Comparison of ENCODE assay signal across 16 cellular contexts in the genomic region with DNA sequence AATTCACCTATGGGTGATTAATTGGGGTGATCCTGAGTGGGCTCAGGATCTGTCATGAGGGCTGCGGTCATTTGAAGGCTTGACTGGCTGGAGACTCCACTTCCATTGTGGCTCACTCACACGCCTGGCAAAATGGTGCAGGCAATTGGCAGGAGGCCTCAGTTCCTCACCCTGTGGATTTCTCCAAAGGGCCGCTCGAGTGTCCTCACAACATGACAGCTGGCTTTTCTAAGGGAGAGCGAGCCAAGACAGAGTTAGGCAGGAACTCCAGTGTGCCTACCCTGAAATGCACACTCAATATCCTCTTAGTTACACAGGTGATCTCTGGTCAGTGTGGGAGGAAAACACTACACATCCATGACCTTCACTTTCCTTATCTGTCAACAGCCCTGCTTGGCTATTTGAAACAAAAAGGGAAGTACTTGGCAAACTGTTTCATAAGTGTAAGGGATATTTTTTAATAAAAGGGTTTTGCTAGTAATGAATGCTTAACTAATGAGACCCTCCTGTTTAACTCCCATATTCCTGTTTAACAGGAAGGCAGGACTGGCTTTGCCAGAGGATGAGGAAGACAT. TPM values are rescaled to one million over a fixed set of nuclear protein-coding genes. Genes with fewer than 3 reads are reported as not detected.
DNase-seq lines count a peak whose midpoint lies in the region; ATAC-seq, FAIRE-seq and TF ChIP-seq lines count a peak whose summit lies in the region.
"Had no signal": no experiment of that assay in that cellular context is flagged by ENCODE, and none has a peak within 500 bp of the region (broad histone marks: within the 10 kb centered on the region; RNA-seq: fewer than 3 reads in every experiment).

No MANE protein-coding gene starts in this region.

- no peaks in the 10 kb centered on the region for H3K79me2 ChIP-seq in K562 (ENCODE audit: control insufficient read depth, insufficient read depth, low read length)

- H3K9me3 ChIP-seq in K562 (replicated peaks; ENCODE audit: control insufficient read depth, insufficient read depth, low read depth, low read length): no peaks in the 10 kb centered on the region
- no peaks in the 10 kb centered on the region for H3K9me3 ChIP-seq in pancreas
- H3K9me3 ChIP-seq: HAP-1 had no signal

- H3K27me3 ChIP-seq in K562 (ENCODE audit: control insufficient read depth in 2 of 2, insufficient read depth in 2 of 2, low read length in 2 of 2): no peaks in the 10 kb centered on the region
- no peaks in the 10 kb centered on the region for H3K27me3 ChIP-seq in pancreas

- DNase-seq in G401 (ENCODE audit: low spot score) (peak; percentile 39), NB4 (ENCODE audit: low read depth) (peak; percentile 14), K562 (ENCODE audit: extremely low read depth in 1 of 4, low spot score in 3 of 4) (peak in 1 of 4 experiments; percentile 25), pancreas (no peak), RPMI8226 (no peak)
- no peak for DNase-seq in stimulated activated CD4-positive, alpha-beta T cell treated with anti-CD3 and anti-CD28 coated beads, Interleukin-15, amount 100 ng/mL, for 24 hours
- DNase-seq: COR-L47; NCI-H1092; NCI-H2107; NCI-H2227 treated with DMSO at 0.1 percent for 48 hours; NCI-H526; NK-92 treated with Interleukin-12 subunit alpha and Interleukin-12 subunit beta, amount 100 ng/mL, for 24 hours had no signal

- peak overlapping the region; percentile 36; the same call in 1 of the 2 replicates for H3K4me2 ChIP-seq in K562 (ENCODE audit: insufficient read depth, low read length)

- WGBS in K562 (ENCODE audit: insufficient coverage, low coverage, missing lambda C conversion rate): 38% methylated on average over 5 of the region's 5 CpGs
- 57 to 84% methylated on average over 5 of the region's 5 CpGs for WGBS in pancreas, 2 donors

- ATAC-seq in K562: peak; percentile 61
- peak in 3 of 4 donors; percentile 44 to 70 (median 55) for ATAC-seq in pancreas
- ATAC-seq in HG02938 (IDR thresholded peaks at IDR 0.05; ENCODE audit: unreplicated experiment): no peak

- no peak for FAIRE-seq in K562 (lab: Jason Lieb, UNC)
- no peak for FAIRE-seq in pancreas (lab: Jason Lieb, UNC)

- TF ChIP-seq EP300 in K562 (IDR thresholded peaks at IDR 0.05; ENCODE audit: low read length): no peak

- TF ChIP-seq POLR2A in NB4 (IDR thresholded peaks at IDR 0.05; ENCODE audit: extremely low read depth, insufficient read length) (no peak), K562 (conservative IDR thresholded peaks at IDR 0.05) (no peak)

- in situ Hi-C loops in G401 (cut with HindIII; ENCODE audit: low sequenced_read_pairs) (no loop called here), K562 (cut with MboI) (no loop called here)

- intact Hi-C loops in K562 (cut with micrococcal nuclease) (no loop called here), pancreas (cut with DNase I) (no loop called here)

- TF ChIP-seq RAD21 in K562 (CRISPR knock-in tag; conservative IDR thresholded peaks at IDR 0.05 in 1 of 2, IDR thresholded peaks at IDR 0.05 in 1 of 2): no peak

- BruUV-seq in K562 (replicated peaks; lab: Mats Ljungman, UMichigan): no TSS peak

- TF ChIP-seq CTCF in NB4 (IDR thresholded peaks at IDR 0.05; ENCODE audit: low read depth, low read length) (no peak), K562 (IDR thresholded peaks at IDR 0.05 in 2 of 3, conservative IDR thresholded peaks at IDR 0.05 in 1 of 3; ENCODE audit: insufficient read depth in 2 of 3, low read depth in 1 of 3, low read length in 3 of 3) (no peak), pancreas (IDR thresholded peaks at IDR 0.05) (no peak)

- H3K4me3 ChIP-seq in NB4 (ENCODE audit: low read depth, low read length) (no peak overlapping the region), K562 (no peak overlapping the region), pancreas (no peak overlapping the region)
- H3K4me3 ChIP-seq: HAP-1 had no signal

- 0 out of 4 replicates have a peak overlapping the region, but pooled peaks of 1 of the 2 experiments have one; percentile 52 for H3K9ac ChIP-seq in K562 (ENCODE audit: insufficient read depth in 1 of 2, low read depth in 2 of 2, low read length in 2 of 2)

- POLR2A ChIA-PET in K562 (lab: Yijun Ruan, JAX): interaction anchor here (0.6 to 0.7 kb wide), 2 partner anchors 11 to 24 kb away, joined by 3 read pairs; no protein-coding TSS in a partner anchor

- H3K36me3 ChIP-seq in K562 (ENCODE audit: control insufficient read depth, insufficient read depth, low read length) (no peaks in the 10 kb centered on the region), pancreas (no peaks in the 10 kb centered on the region)
- H3K36me3 ChIP-seq: HAP-1 had no signal

- CTCF ChIA-PET in K562 (lab: Yijun Ruan, JAX; ENCODE audit: low intra/inter-chr PET ratio): no interaction called here

- H3K4me1 ChIP-seq in K562 (replicated peaks in 1 of 2; ENCODE audit: control insufficient read depth in 2 of 2, insufficient read depth in 2 of 2, low read length in 2 of 2) (peaks cover 0 to 11% of the 10 kb centered on the region in 2 experiments; a peak in 4 of 5 replicates), pancreas (peaks cover 0 to 3% (median 0%) of the 10 kb centered on the region in 3 donors)
- H3K4me1 ChIP-seq: HAP-1 had no signal

- H2AFZ ChIP-seq in K562 (ENCODE audit: low read depth, low read length): no peak overlapping the region

- no peak overlapping the region for H3K27ac ChIP-seq in K562 (ENCODE audit: extremely low read depth, low read depth, low read length)
- no peak overlapping the region for H3K27ac ChIP-seq in pancreas
- H3K27ac ChIP-seq: C4-2B, RWPE1 had no signal

- H4K20me1 ChIP-seq in K562 (replicated peaks; ENCODE audit: control insufficient read depth, insufficient read depth, low read length): no peaks in the 10 kb centered on the region

- no peaks in the 10 kb centered on the region for H3K9me1 ChIP-seq in K562 (ENCODE audit: control insufficient read depth, insufficient read depth, low read length)

TF ChIP-seq in K562, 482 proteins besides CTCF, POLR2A, EP300 and RAD21 (continues in another document):
- no peak for TF ChIP-seq ZNF184 (CRISPR knock-in tag; IDR thresholded peaks at IDR 0.05)
- TF ChIP-seq NUFIP1 (IDR thresholded peaks at IDR 0.05; ENCODE audit: partially characterized antibody): no peak
- TF ChIP-seq ZNF668 (CRISPR knock-in tag; IDR thresholded peaks at IDR 0.05): no peak
- no peak for TF ChIP-seq GATAD2A (IDR thresholded peaks at IDR 0.05)
- peak; percentile 42; the same call in 1 of the 2 replicates for TF ChIP-seq CTBP1 (IDR thresholded peaks at IDR 0.05; ENCODE audit: borderline replicate concordance)
- 0 out of 4 replicates have a peak, but pooled peaks of 1 of the 2 experiments have one; percentile 28 for TF ChIP-seq FOXK2 (conservative IDR thresholded peaks at IDR 0.05 in 1 of 2, IDR thresholded peaks at IDR 0.05 in 1 of 2; ENCODE audit: low read depth in 2 of 2)
- TF ChIP-seq SNIP1 (IDR thresholded peaks at IDR 0.05; ENCODE audit: low read depth): no peak

RNA-seq across cellular contexts. Expression of gene OSBP2, which starts 25.7 kb away (rescaled TPM):
- 3.0 and 4.4 TPM in 2 replicates for total RNA-seq in G401 (2014; rRNA removed; shearing (Covaris generic))
- total RNA-seq in K562 (2011; cell fraction: chromatin; rRNA removed; ENCODE audit: low replicate concordance): 38.2 and 49.5 TPM in 2 replicates
- total RNA-seq in K562 (2011; cell fraction: nucleolus; rRNA removed): 22.2 and 25.8 TPM in 2 replicates
- 24.9 and 29.2 TPM in 2 replicates for total RNA-seq in K562 (2011; cell fraction: nucleoplasm; rRNA removed)
- total RNA-seq in K562 (2014; rRNA removed): 24.1 and 27.4 TPM in 2 replicates
- 9.8 and 11.4 TPM in 2 replicates for total RNA-seq in K562 (2014; rRNA removed; fragmentation: Illumina TruSeq; extraction: Trizol)
- 13.5 and 14.5 TPM in 2 replicates for total RNA-seq in K562 (2015; rRNA removed; fragmentation: Illumina TruSeq; extraction: Trizol)
- 28.8 and 31.3 TPM in 2 replicates for total RNA-seq in K562 (2021)
- polyA plus RNA-seq in K562 (2011; rRNA removed): 18.5 and 29.5 TPM in 2 replicates
- polyA plus RNA-seq in K562 (2011; cell fraction: cytosol; rRNA removed): 15.5 and 43.5 TPM in 2 replicates
- 18.5 and 38.5 TPM in 2 replicates for polyA plus RNA-seq in K562 (2011; cell fraction: nucleus; rRNA removed)
- 11.3 and 15.6 TPM in 2 replicates for polyA plus RNA-seq in K562 (2012)
- 23.3 and 26.0 TPM in 2 replicates for polyA plus RNA-seq in K562 (2014; fragmentation: Illumina TruSeq; extraction: Trizol)
- polyA plus RNA-seq in K562 (2014; fragmentation: Nextera tagmentation; extraction: Ambion mirVana): under 1 TPM; 0.52 to 0.55 TPM
- polyA plus RNA-seq in K562 (2014; rRNA removed): 21.6 and 23.4 TPM in 2 replicates
- polyA minus RNA-seq in K562 (2011; rRNA and poly(A)+ RNA removed): 16.4 and 28.3 TPM in 2 replicates
- 9.6 and 23.8 TPM in 2 replicates for polyA minus RNA-seq in K562 (2011; cell fraction: cytosol; rRNA and poly(A)+ RNA removed)
- polyA minus RNA-seq in K562 (2011; cell fraction: nucleus; rRNA and poly(A)+ RNA removed): 14.6 and 17.6 TPM in 2 replicates
- 1 to 10 TPM; 2.3 to 3.3 (median 2.6) TPM for total RNA-seq in pancreas
- polyA plus RNA-seq in pancreas: 1 to 10 TPM; 1.9 to 2.9 TPM

RNA-seq across cellular contexts. Expression of gene DUSP18, which starts 52.7 kb away (rescaled TPM):
- 4.5 and 5.1 TPM in 2 replicates for total RNA-seq in G401 (2014; rRNA removed; shearing (Covaris generic))
- total RNA-seq in K562 (2011; cell fraction: chromatin; rRNA removed; ENCODE audit: low replicate concordance): 6.0 and 6.8 TPM in 2 replicates
- 5.1 and 6.8 TPM in 2 replicates for total RNA-seq in K562 (2011; cell fraction: nucleolus; rRNA removed)
- 4.5 and 6.7 TPM in 2 replicates for total RNA-seq in K562 (2011; cell fraction: nucleoplasm; rRNA removed)
- total RNA-seq in K562 (2014; rRNA removed): 1.00 and 2.4 TPM in 2 replicates
- total RNA-seq in K562 (2014; rRNA removed; fragmentation: Illumina TruSeq; extraction: Trizol): 1.3 and 1.5 TPM in 2 replicates
- 1.5 and 1.7 TPM in 2 replicates for total RNA-seq in K562 (2015; rRNA removed; fragmentation: Illumina TruSeq; extraction: Trizol)
- total RNA-seq in K562 (2021): 2.0 and 2.6 TPM in 2 replicates
- 3.7 and 4.4 TPM in 2 replicates for polyA plus RNA-seq in K562 (2011; rRNA removed)
- 6.9 and 8.2 TPM in 2 replicates for polyA plus RNA-seq in K562 (2011; cell fraction: cytosol; rRNA removed)
- 3.4 and 3.8 TPM in 2 replicates for polyA plus RNA-seq in K562 (2011; cell fraction: nucleus; rRNA removed)
- 1.6 and 2.5 TPM in 2 replicates for polyA plus RNA-seq in K562 (2012)
- polyA plus RNA-seq in K562 (2014; fragmentation: Illumina TruSeq; extraction: Trizol): 1.7 and 2.0 TPM in 2 replicates
- polyA plus RNA-seq in K562 (2014; fragmentation: Nextera tagmentation; extraction: Ambion mirVana): 1 to 10 TPM; 1.1 to 1.3 TPM
- 1.2 and 3.1 TPM in 2 replicates for polyA plus RNA-seq in K562 (2014; rRNA removed)
- 3.0 and 4.3 TPM in 2 replicates for polyA minus RNA-seq in K562 (2011; rRNA and poly(A)+ RNA removed)
- polyA minus RNA-seq in K562 (2011; cell fraction: cytosol; rRNA and poly(A)+ RNA removed): 1.4 and 3.4 TPM in 2 replicates
- 2.0 and 3.2 TPM in 2 replicates for polyA minus RNA-seq in K562 (2011; cell fraction: nucleus; rRNA and poly(A)+ RNA removed)
- 1 to 10 TPM; 2.2 to 6.5 (median 3.4) TPM for total RNA-seq in pancreas
- 1 to 10 TPM; 2.2 to 2.5 TPM for polyA plus RNA-seq in pancreas

Comparison
In these comparisons a context has a peak if more than half of its experiments do, and no peak if none do; other contexts are left out.
1. DNase-seq: peak in G401 (single experiment) and NB4 (single experiment); none in pancreas (0 of 6), stimulated activated CD4-positive, alpha-beta T cell treated with anti-CD3 and anti-CD28 coated beads, Interleukin-15, amount 100 ng/mL, for 24 hours (single experiment) and RPMI8226 (single experiment).